ENCODE assay signal across 17 cellular contexts in genomic region chr7:47333131-47333887, GRCh38.
A peak's percentile ranks its signal among the peaks of the same experiment; 100 is the strongest.
DNase-seq lines count a peak whose midpoint lies in the region; ATAC-seq, FAIRE-seq and TF ChIP-seq lines count a peak whose summit lies in the region.
"Had no signal": no experiment of that assay in that cellular context is flagged by ENCODE, and none has a peak within 500 bp of the region (broad histone marks: within the 10 kb centered on the region; RNA-seq: fewer than 3 reads in every experiment).

No MANE protein-coding gene starts in this region.

- no peak overlapping the region for H2AFZ ChIP-seq in keratinocyte (ENCODE audit: control insufficient read depth, low read length)

- dilution Hi-C loops in keratinocyte (cut with MboI; ENCODE audit: extremely low pct_ligation_motif_present, low sequenced_read_pairs) = no loop called here

- peak; percentile 79 for FAIRE-seq in keratinocyte (lab: Jason Lieb, UNC)
- no peak for FAIRE-seq in GM12892 (lab: Jason Lieb, UNC)
- no peak for FAIRE-seq in GM12891 (lab: Jason Lieb, UNC)
- FAIRE-seq: A549 had no signal

- intact Hi-C loops in right cardiac atrium (cut with DNase I) (no loop called here), Right ventricle myocardium inferior (cut with DNase I) (no loop called here), sigmoid colon (cut with DNase I) (no loop called here)

- peaks cover 4% of the 10 kb centered on the region for H3K9me1 ChIP-seq in keratinocyte (ENCODE audit: control insufficient read depth, extremely low read depth, insufficient read depth, low read length)

- 65% methylated on average over 5 of the region's 5 CpGs for WGBS in right cardiac atrium
- WGBS in sigmoid colon, 2 donors = 60 to 72% methylated on average over 5 of the region's 5 CpGs

- H3K4me1 ChIP-seq in right cardiac atrium (ENCODE audit: control insufficient read depth, insufficient read depth, low read length) (peaks cover 22% of the 10 kb centered on the region), keratinocyte (ENCODE audit: control insufficient read depth, extremely low read depth, insufficient read depth, low read length) (peaks cover 54% of the 10 kb centered on the region), sigmoid colon (peaks cover 0 to 86% (median 72%) of the 10 kb centered on the region in 4 donors)

- no peak for TF ChIP-seq POLR2A in sigmoid colon (IDR thresholded peaks at IDR 0.05)
- no peak for TF ChIP-seq POLR2A in GM12892 (IDR thresholded peaks at IDR 0.05; ENCODE audit: low read depth, low read length)
- no peak for TF ChIP-seq POLR2A in GM12891 (IDR thresholded peaks at IDR 0.05; ENCODE audit: low read depth, low read length)

- peak in 1 of 4 donors; percentile 64 for TF ChIP-seq EP300 in sigmoid colon (IDR thresholded peaks at IDR 0.05)

- no peak for ATAC-seq in right cardiac atrium
- ATAC-seq in Right ventricle myocardium inferior = no peak
- ATAC-seq: A549 had no signal

- H3K9me3 ChIP-seq in right cardiac atrium (ENCODE audit: control insufficient read depth, low read length) (no peaks in the 10 kb centered on the region), keratinocyte (ENCODE audit: control insufficient read depth, low read depth, low read length) (no peaks in the 10 kb centered on the region), sigmoid colon (no peaks in the 10 kb centered on the region)
- H3K9me3 ChIP-seq: A549 had no signal

- H3K27me3 ChIP-seq in right cardiac atrium (ENCODE audit: control insufficient read depth, insufficient read depth) (no peaks in the 10 kb centered on the region), keratinocyte (ENCODE audit: control insufficient read depth, extremely low read depth, insufficient read depth, low read length) (no peaks in the 10 kb centered on the region), sigmoid colon (no peaks in the 10 kb centered on the region)

- H3K4me2 ChIP-seq in keratinocyte (ENCODE audit: control insufficient read depth, extremely low read depth, insufficient read depth, low read depth, low read length) = peak overlapping the region; percentile 30
- H3K4me2 ChIP-seq: A549 had no signal

- H3K4me3 ChIP-seq in right cardiac atrium (ENCODE audit: low read length) = no peak overlapping the region
- no peak overlapping the region for H3K4me3 ChIP-seq in keratinocyte (ENCODE audit: control insufficient read depth in 2 of 3, extremely low read depth in 1 of 3, insufficient read depth in 2 of 3, low read depth in 1 of 3, low read length in 3 of 3)
- H3K4me3 ChIP-seq in sigmoid colon = no peak overlapping the region
- H3K4me3 ChIP-seq: A549 had no signal

- no peak overlapping the region for H3K9ac ChIP-seq in keratinocyte (ENCODE audit: control insufficient read depth, extremely low read depth, insufficient read depth, low read length)

- no peaks in the 10 kb centered on the region for H3K36me3 ChIP-seq in keratinocyte (ENCODE audit: control insufficient read depth in 2 of 2, extremely low read depth in 1 of 2, insufficient read depth in 2 of 2, low read length in 2 of 2)
- H3K36me3 ChIP-seq in sigmoid colon = no peaks in the 10 kb centered on the region

- no peaks in the 10 kb centered on the region for H4K20me1 ChIP-seq in keratinocyte (ENCODE audit: control insufficient read depth, extremely low read depth, insufficient read depth, low read length)

- no peaks in the 10 kb centered on the region for H3K79me2 ChIP-seq in keratinocyte (ENCODE audit: control insufficient read depth, insufficient read depth, low read length)

- H3K27ac ChIP-seq in right cardiac atrium (ENCODE audit: low read length) (peak overlapping the region; percentile 65), keratinocyte (ENCODE audit: control insufficient read depth, insufficient read depth, low read length) (no peak overlapping the region), sigmoid colon (peak overlapping the region in 3 of 4 donors; percentile 20 to 48 (median 41))
- H3K27ac ChIP-seq: A549 had no signal

- DNase-seq in right cardiac atrium = no peak
- no peak for DNase-seq in Right ventricle myocardium inferior (ENCODE audit: missing footprints)
- no peak for DNase-seq in keratinocyte (ENCODE audit: low read depth, low spot score)
- DNase-seq in sigmoid colon = no peak
- DNase-seq in GM03348 (ENCODE audit: low spot score) = no peak
- DNase-seq in A172 (ENCODE audit: low spot score) = no peak
- DNase-seq in GM12892 (ENCODE audit: insufficient read length) = no peak
- DNase-seq in GM12891 (ENCODE audit: insufficient read length, low spot score) = no peak
- DNase-seq: C1 segment of cervical spinal cord, KG1, NCI-H1436, NCI-H2029, NCI-H2171, NCI-H446, NCI-H69, SIG-M5 had no signal

- TF ChIP-seq CTCF in keratinocyte (optimal IDR thresholded peaks at IDR 0.05 in 1 of 3, IDR thresholded peaks at IDR 0.05 in 1 of 3, conservative IDR thresholded peaks at IDR 0.05 in 1 of 3; ENCODE audit: extremely low read depth in 1 of 3, insufficient read depth in 2 of 3, low read length in 3 of 3) (no peak), sigmoid colon (IDR thresholded peaks at IDR 0.05) (no peak)

TF ChIP-seq in GM12891, 5 proteins besides CTCF, POLR2A, EP300 and RAD21:
- TF ChIP-seq POLR2AphosphoS5 (IDR thresholded peaks at IDR 0.05; ENCODE audit: low read depth, low read length) (no peak), POU2F2 (IDR thresholded peaks at IDR 0.05; ENCODE audit: low read depth, low read length) (no peak), SPI1 (IDR thresholded peaks at IDR 0.05; ENCODE audit: low read depth, low read length) (no peak), PAX5 (IDR thresholded peaks at IDR 0.05; ENCODE audit: insufficient read depth, low read length, severe bottlenecking) (no peak), TAF1 (IDR thresholded peaks at IDR 0.05; ENCODE audit: low read depth, low read length) (no peak)
